In the genomic region with DNA sequence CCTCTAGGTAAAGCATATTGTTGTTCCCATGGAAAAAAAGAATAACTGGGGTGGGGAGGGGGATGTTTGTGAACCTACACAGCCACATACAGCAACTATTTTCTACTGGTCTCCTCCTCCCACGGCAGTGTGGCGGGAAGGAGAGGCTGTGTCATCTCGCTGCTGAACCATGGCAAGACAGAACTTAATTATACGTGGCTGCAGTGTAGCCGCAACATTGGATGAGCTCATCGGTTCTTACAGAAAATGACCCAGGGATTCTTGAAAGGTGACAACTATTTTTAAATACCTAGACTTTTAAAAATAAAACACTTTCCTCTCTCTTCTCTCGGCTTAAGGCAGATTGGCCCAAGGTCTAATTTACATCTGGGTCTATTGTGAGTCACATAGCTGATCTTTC, we compare ENCODE assay signal across 23 cellular contexts. TPM values are rescaled to one million over a fixed set of nuclear protein-coding genes. Genes with fewer than 3 reads are reported as not detected.
"Had no signal": no experiment of that assay in that cellular context is flagged by ENCODE, and none has a peak within 500 bp of the region (broad histone marks: within the 10 kb centered on the region; RNA-seq: fewer than 3 reads in every experiment).

No MANE protein-coding gene starts in this region.

- DNase-seq: activated CD4-positive, alpha-beta memory T cell treated with anti-CD3 and anti-CD28 coated beads, Interleukin-2, amount 10 ng/mL, durations not matched to agents 7 days and 5 days; activated CD4-positive, alpha-beta T cell treated with anti-CD3 and anti-CD28 coated beads for 4 hours; activated effector memory CD4-positive, alpha-beta T cell treated with anti-CD3 and anti-CD28 coated beads, Interleukin-2, amount 50 U/mL, for 16 hours; activated T-cell treated with anti-CD3 and anti-CD28 coated beads, Interleukin-2, amount 50 U/mL, for 48 hours; amniotic stem cell; dermis blood vessel endothelial cell; effector memory CD8-positive, alpha-beta T cell; foreskin keratinocyte; head of caudate nucleus; immature natural killer cell; left lung; mammary epithelial cell; ovary; stimulated activated CD4-positive, alpha-beta T cell treated with anti-CD3 and anti-CD28 coated beads, Interleukin-12 subunit alpha, Interleukin-12 subunit beta, amount 100 ng/mL, for 4 hours; stimulated activated CD4-positive, alpha-beta T cell treated with anti-CD3 and anti-CD28 coated beads, Interleukin-2, amount 100 ng/mL, for 24 hours; stomach; T-helper 2 cell; testis; upper lobe of right lung had no signal

- H3K27ac Mint-ChIP-seq: activated CD4-positive, alpha-beta memory T cell treated with anti-CD3 and anti-CD28 coated beads, Interleukin-2, amount 10 ng/mL, durations not matched to agents 7 days and 5 days; activated naive CD8-positive, alpha-beta T cell; effector memory CD8-positive, alpha-beta T cell; immature natural killer cell; neural progenitor cell; WTC11 had no signal

- H3K36me3 ChIP-seq: breast epithelium, left lung, neural progenitor cell, ovary, stomach, upper lobe of right lung had no signal

- H3K4me3 ChIP-seq: breast epithelium, left lung, neural progenitor cell, ovary, stomach, testis, upper lobe of right lung had no signal

- ATAC-seq: effector memory CD8-positive, alpha-beta T cell; foreskin keratinocyte; left lung; upper lobe of right lung; WTC11 had no signal

- H3K9me3 Mint-ChIP-seq: activated CD4-positive, alpha-beta memory T cell treated with anti-CD3 and anti-CD28 coated beads, Interleukin-2, amount 10 ng/mL, durations not matched to agents 7 days and 5 days; effector memory CD8-positive, alpha-beta T cell had no signal

- H3K36me3 Mint-ChIP-seq: activated naive CD8-positive, alpha-beta T cell; immature natural killer cell; neural progenitor cell; WTC11 had no signal

- H3K27me3 ChIP-seq: breast epithelium, left lung, neural progenitor cell, ovary, stomach, testis, upper lobe of right lung had no signal

RNA-seq across cellular contexts. Expression of a gene that starts 19.8 kb away (rescaled TPM):
- total RNA-seq: dermis blood vessel endothelial cell, foreskin keratinocyte, mammary epithelial cell, upper lobe of right lung had no signal
